ENCODE assay signal across 8 cellular contexts in genomic region chr1:26705227-26705626, GRCh38. TPM values are rescaled to one million over a fixed set of nuclear protein-coding genes. Genes with fewer than 3 reads are reported as not detected.
DNase-seq lines count a peak whose midpoint lies in the region; ATAC-seq and TF ChIP-seq lines count a peak whose summit lies in the region.
"Not testable (repeated sequence)": the region's sequence is repeated elsewhere in the genome, so short reads cannot be mapped to it uniquely, and the experiment has no call there.

No MANE protein-coding gene starts in this region.

- H3K9me2 ChIP-seq in GM23338 (ENCODE audit: insufficient read depth); PC-3 (replicated peaks; ENCODE audit: low read length): not testable (repeated sequence)

- not testable (repeated sequence) for H3K27me3 ChIP-seq in BLaER1; GM23338 (ENCODE audit: insufficient read depth); PC-3 (ENCODE audit: low read length); layer of hippocampus (ENCODE audit: control insufficient read depth, insufficient read depth, low read length)

- H4K20me1 ChIP-seq in BLaER1, result peaks cover 100% of the 10 kb centered on the region
- peaks cover 81% of the 10 kb centered on the region for H4K20me1 ChIP-seq in GM23338 (replicated peaks; ENCODE audit: insufficient read depth)
- peaks cover 39% of the 10 kb centered on the region for H4K20me1 ChIP-seq in PC-3 (ENCODE audit: low read length)

- TF ChIP-seq CTCF in GM23338 (conservative IDR thresholded peaks at IDR 0.05; ENCODE audit: low read depth in 2 of 2); PC-3 (conservative IDR thresholded peaks at IDR 0.05; ENCODE audit: low read depth, low read length); chondrocyte (IDR thresholded peaks at IDR 0.05); nephron progenitor cell (IDR thresholded peaks at IDR 0.05): not testable (repeated sequence)

- CTCF ChIA-PET in PC-3 (lab: Charles Lee), result interaction anchor here (0.6 to 0.7 kb wide), 4 partner anchors 19 to 233 kb away, joined by 3 to 7 read pairs (median 4); partner anchors contain the start of gene HMGN2

- H3K9ac ChIP-seq in BLaER1; PC-3 (ENCODE audit: low read length): not testable (repeated sequence)

- H3K27ac Mint-ChIP-seq in GM23338; activated CD4-positive, alpha-beta T cell treated with anti-CD3 and anti-CD28 coated beads, Interleukin-2, amount 10 ng/mL, durations not matched to agents 24 days and 14 days: not testable (repeated sequence)
- peak overlapping the region; percentile 94 for H3K27ac Mint-ChIP-seq in chondrocyte (ENCODE audit: unreplicated experiment)
- H3K27ac Mint-ChIP-seq in nephron progenitor cell, result peak overlapping the region; percentile 80
- peak overlapping the region; percentile 79 for H3K27ac Mint-ChIP-seq in stimulated activated naive B cell treated with anti-CD40 and anti-IgM and Interleukin-4, amounts not matched to agents 10 μg/mL and 1 μg/mL and 100 μg/mL, for 72 hours

- POLR2A ChIA-PET in PC-3 (lab: Charles Lee; ENCODE audit: unreplicated experiment), result not testable (repeated sequence)

- intact Hi-C loops in PC-3 (cut with micrococcal nuclease), result loop anchor here (2.0 kb wide), 1 partner anchor 14 kb away; no protein-coding TSS in a partner anchor
- intact Hi-C loops in activated CD4-positive, alpha-beta T cell treated with anti-CD3 and anti-CD28 coated beads, Interleukin-2, amount 10 ng/mL, durations not matched to agents 24 days and 14 days (cut with micrococcal nuclease), result not testable (repeated sequence)

- H3K9me3 ChIP-seq in BLaER1; PC-3 (ENCODE audit: low read length): not testable (repeated sequence)

- H3K9me3 Mint-ChIP-seq in GM23338; activated CD4-positive, alpha-beta T cell treated with anti-CD3 and anti-CD28 coated beads, Interleukin-2, amount 10 ng/mL, durations not matched to agents 24 days and 14 days; chondrocyte (ENCODE audit: low read depth); nephron progenitor cell; stimulated activated naive B cell treated with anti-CD40 and anti-IgM and Interleukin-4, amounts not matched to agents 10 μg/mL and 1 μg/mL and 100 μg/mL, for 72 hours: not testable (repeated sequence)

- not testable (repeated sequence) for H3K4me3 Mint-ChIP-seq in GM23338; chondrocyte (ENCODE audit: unreplicated experiment); nephron progenitor cell; stimulated activated naive B cell treated with anti-CD40 and anti-IgM and Interleukin-4, amounts not matched to agents 10 μg/mL and 1 μg/mL and 100 μg/mL, for 72 hours
- peak overlapping the region; percentile 10 for H3K4me3 Mint-ChIP-seq in activated CD4-positive, alpha-beta T cell treated with anti-CD3 and anti-CD28 coated beads, Interleukin-2, amount 10 ng/mL, durations not matched to agents 24 days and 14 days

- H3K79me2 ChIP-seq in GM23338 (replicated peaks; ENCODE audit: insufficient read depth) (peaks cover 100% of the 10 kb centered on the region), PC-3 (ENCODE audit: low read length) (peaks cover 94% of the 10 kb centered on the region)

- ATAC-seq in GM23338; PC-3; stimulated activated naive B cell treated with anti-CD40 and anti-IgM and Interleukin-4, amounts not matched to agents 10 μg/mL and 1 μg/mL and 100 μg/mL, for 72 hours (replicated peaks): not testable (repeated sequence)

- peaks cover 24% of the 10 kb centered on the region for H3K4me1 Mint-ChIP-seq in GM23338
- H3K4me1 Mint-ChIP-seq in activated CD4-positive, alpha-beta T cell treated with anti-CD3 and anti-CD28 coated beads, Interleukin-2, amount 10 ng/mL, durations not matched to agents 24 days and 14 days, result peaks cover 29% of the 10 kb centered on the region
- peaks cover 39% of the 10 kb centered on the region for H3K4me1 Mint-ChIP-seq in chondrocyte (ENCODE audit: low read depth)
- peaks cover 32% of the 10 kb centered on the region for H3K4me1 Mint-ChIP-seq in nephron progenitor cell
- peaks cover 12 to 33% of the 10 kb centered on the region in 2 donors for H3K4me1 Mint-ChIP-seq in stimulated activated naive B cell treated with anti-CD40 and anti-IgM and Interleukin-4, amounts not matched to agents 10 μg/mL and 1 μg/mL and 100 μg/mL, for 72 hours

- BruUV-seq in PC-3 (replicated peaks; lab: Mats Ljungman, UMichigan), result not testable (repeated sequence)

- peaks cover 86% of the 10 kb centered on the region for H3K36me3 ChIP-seq in BLaER1
- H3K36me3 ChIP-seq in GM23338 (ENCODE audit: insufficient read depth); PC-3 (ENCODE audit: low read depth, low read length): not testable (repeated sequence)

- H3K4me2 ChIP-seq in BLaER1 (peak overlapping the region; percentile 89), GM23338 (peak overlapping the region; percentile 50), PC-3 (ENCODE audit: low read length) (peak overlapping the region; percentile 82)

- H3K4me1 ChIP-seq in BLaER1 (peaks cover 78% of the 10 kb centered on the region), GM23338 (ENCODE audit: insufficient read depth) (peaks cover 65% of the 10 kb centered on the region), PC-3 (ENCODE audit: insufficient read depth, low read length) (peaks cover 75% of the 10 kb centered on the region)

- not testable (repeated sequence) for H3K4me3 ChIP-seq in BLaER1; GM23338; PC-3 (ENCODE audit: low read length)

- not testable (repeated sequence) for H3K27ac ChIP-seq in BLaER1; GM23338 (ENCODE audit: low read depth)
- H3K27ac ChIP-seq in PC-3 (ENCODE audit: low read length) (peak overlapping the region; percentile 83), layer of hippocampus (ENCODE audit: low read depth, low read length) (peak overlapping the region; percentile 2)

- peaks cover 19% of the 10 kb centered on the region; the same call in 2 of the 3 replicates for H3K36me3 Mint-ChIP-seq in GM23338 (ENCODE audit: low read depth)
- peaks cover 47% of the 10 kb centered on the region for H3K36me3 Mint-ChIP-seq in activated CD4-positive, alpha-beta T cell treated with anti-CD3 and anti-CD28 coated beads, Interleukin-2, amount 10 ng/mL, durations not matched to agents 24 days and 14 days (ENCODE audit: low read depth)
- H3K36me3 Mint-ChIP-seq in chondrocyte (ENCODE audit: low read depth), result not testable (repeated sequence)
- H3K36me3 Mint-ChIP-seq in nephron progenitor cell (ENCODE audit: low read depth), result peaks cover 36% of the 10 kb centered on the region
- H3K36me3 Mint-ChIP-seq in stimulated activated naive B cell treated with anti-CD40 and anti-IgM and Interleukin-4, amounts not matched to agents 10 μg/mL and 1 μg/mL and 100 μg/mL, for 72 hours, result peaks cover 29 to 44% of the 10 kb centered on the region in 2 donors

- not testable (repeated sequence) for DNase-seq in GM23338 (ENCODE audit: low spot score); PC-3; activated CD4-positive, alpha-beta T cell treated with anti-CD3 and anti-CD28 coated beads, Interleukin-2, amount 10 ng/mL, durations not matched to agents 24 days and 14 days; chondrocyte (ENCODE audit: low spot score); nephron progenitor cell; stimulated activated naive B cell treated with anti-CD40 and anti-IgM and Interleukin-4, amounts not matched to agents 10 μg/mL and 1 μg/mL and 100 μg/mL, for 72 hours

- H3K27me3 Mint-ChIP-seq in GM23338 (ENCODE audit: insufficient read depth, low read depth, poor library complexity); activated CD4-positive, alpha-beta T cell treated with anti-CD3 and anti-CD28 coated beads, Interleukin-2, amount 10 ng/mL, durations not matched to agents 24 days and 14 days; chondrocyte (ENCODE audit: low read depth); nephron progenitor cell (ENCODE audit: low read depth, poor library complexity); stimulated activated naive B cell treated with anti-CD40 and anti-IgM and Interleukin-4, amounts not matched to agents 10 μg/mL and 1 μg/mL and 100 μg/mL, for 72 hours: not testable (repeated sequence)

- not testable (repeated sequence) for H3F3A ChIP-seq in GM23338 (replicated peaks; ENCODE audit: low read depth)
- H3F3A ChIP-seq in PC-3 (ENCODE audit: low read length, unreplicated experiment), result peaks cover 13% of the 10 kb centered on the region

- H2AFZ ChIP-seq in GM23338; PC-3 (ENCODE audit: low read length): not testable (repeated sequence)

RNA-seq across cellular contexts. Expression of gene ARID1A, which starts 9.4 kb away (rescaled TPM):
- total RNA-seq in GM23338 (2014; rRNA removed; shearing (Covaris generic)), result 82.1 and 104 TPM in 2 replicates
- 50.0 and 62.6 TPM in 2 replicates for polyA plus RNA-seq in GM23338 (2016; fragmentation: Nextera tagmentation; extraction: Ambion mirVana)
- total RNA-seq in PC-3 (2014; rRNA removed) (43.8 and 78.0 TPM in 2 replicates), chondrocyte (56.1 to 59.5 TPM (median 57.2 TPM) in 3 replicates)
- 111 and 117 TPM in 2 replicates for total RNA-seq in activated CD4-positive, alpha-beta T cell treated with anti-CD3 and anti-CD28 coated beads, Interleukin-2, amount 10 ng/mL, durations not matched to agents 24 days and 14 days
